8 cellular contexts compared by ENCODE assay signal in the genomic region with DNA sequence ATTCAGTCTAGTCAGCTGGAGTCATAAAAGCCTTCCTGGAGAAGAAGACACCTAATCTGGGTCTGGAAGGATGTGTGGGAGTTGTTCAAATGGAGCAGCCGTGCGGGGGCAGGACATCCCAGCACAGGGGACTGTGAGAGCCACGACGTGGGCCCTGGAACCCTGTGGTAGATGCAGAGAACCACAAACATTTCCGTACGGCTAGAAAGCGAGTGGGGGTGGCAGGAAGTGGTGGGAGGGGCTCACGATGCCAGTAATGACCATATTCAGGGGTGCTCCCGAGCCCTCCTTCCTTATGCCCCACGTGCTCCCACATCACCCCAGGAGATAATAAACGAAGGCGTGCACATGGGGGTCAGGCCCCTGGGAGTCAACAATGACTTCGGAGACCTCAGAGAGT. TPM values are rescaled to one million over a fixed set of nuclear protein-coding genes. Genes with fewer than 3 reads are reported as not detected.
DNase-seq lines count a peak whose midpoint lies in the region; ATAC-seq and TF ChIP-seq lines count a peak whose summit lies in the region.

No MANE protein-coding gene starts in this region.

- in situ Hi-C loops in GM13976 (cut with MboI; ENCODE audit: low sequenced_read_pairs, unreplicated experiment) = no loop called here

- no peaks in the 10 kb centered on the region for H3K27me3 Mint-ChIP-seq in activated naive CD4-positive, alpha-beta T cell treated with anti-CD3 and anti-CD28 coated beads for 36 hours (ENCODE audit: low read depth)
- no peaks in the 10 kb centered on the region for H3K27me3 Mint-ChIP-seq in natural killer cell treated with Interleukin-12 subunit alpha and Interleukin-12 subunit beta and Interleukin-15 and Interleukin-18, amount 100 ng/mL, for 72 hours

- DNase-seq in GM13976 (ENCODE audit: low spot score) (peak; percentile 52), MG63 (no peak), NCI-H128 (lab: John Stamatoyannopoulos, UW; ENCODE audit: unreplicated experiment) (no peak), SHP77 (lab: John Stamatoyannopoulos, UW) (no peak)
- peak; percentile 90 for DNase-seq in activated naive CD4-positive, alpha-beta T cell treated with anti-CD3 and anti-CD28 coated beads for 36 hours
- DNase-seq in natural killer cell treated with Interleukin-12 subunit alpha and Interleukin-12 subunit beta and Interleukin-15 and Interleukin-18, amount 100 ng/mL, for 72 hours (ENCODE audit: low spot score) = peak; percentile 72

- intact Hi-C loops in activated naive CD4-positive, alpha-beta T cell treated with anti-CD3 and anti-CD28 coated beads for 36 hours (cut with micrococcal nuclease) = loop anchor here (5.0 kb wide), 4 partner anchors 278 to 888 kb away; partner anchors contain the start of gene COPS8

- H3K36me3 Mint-ChIP-seq in activated naive CD4-positive, alpha-beta T cell treated with anti-CD3 and anti-CD28 coated beads for 36 hours (ENCODE audit: low read depth) = peaks cover 3% of the 10 kb centered on the region
- H3K36me3 Mint-ChIP-seq in natural killer cell treated with Interleukin-12 subunit alpha and Interleukin-12 subunit beta and Interleukin-15 and Interleukin-18, amount 100 ng/mL, for 72 hours = no peaks in the 10 kb centered on the region

- H3K27ac ChIP-seq in OCI-LY3 (ENCODE audit: low read length) = no peak overlapping the region
- H3K27ac ChIP-seq in subcutaneous abdominal adipose tissue (ENCODE audit: low read depth, low read length) = peak overlapping the region; percentile 35

- no peak overlapping the region for H3K4me3 ChIP-seq in OCI-LY3 (ENCODE audit: low read length)
- no peak overlapping the region for H3K4me3 ChIP-seq in subcutaneous abdominal adipose tissue (ENCODE audit: low read depth in 1 of 5, low read length in 5 of 5)
- no peak overlapping the region for H3K4me3 ChIP-seq in MG63

- H3K4me1 Mint-ChIP-seq in activated naive CD4-positive, alpha-beta T cell treated with anti-CD3 and anti-CD28 coated beads for 36 hours (ENCODE audit: low read depth) = peaks cover 85% of the 10 kb centered on the region
- peaks cover 31 to 47% of the 10 kb centered on the region in 2 donors for H3K4me1 Mint-ChIP-seq in natural killer cell treated with Interleukin-12 subunit alpha and Interleukin-12 subunit beta and Interleukin-15 and Interleukin-18, amount 100 ng/mL, for 72 hours (ENCODE audit: low read depth in 2 of 2)

- peaks cover 33% of the 10 kb centered on the region for H3K4me1 ChIP-seq in OCI-LY3 (ENCODE audit: low read length)
- H3K4me1 ChIP-seq in subcutaneous abdominal adipose tissue (ENCODE audit: control insufficient read depth in 5 of 5, insufficient read depth in 5 of 5, low read length in 5 of 5) = peaks cover 2 to 31% (median 23%) of the 10 kb centered on the region in 5 donors

- TF ChIP-seq CTCF in GM13976 (IDR thresholded peaks at IDR 0.05; ENCODE audit: borderline replicate concordance, control extremely low read depth, extremely low read depth, insufficient read depth, missing control alignments) (no peak), OCI-LY3 (IDR thresholded peaks at IDR 0.05; ENCODE audit: low read depth, low read length) (no peak)

- no peaks in the 10 kb centered on the region for H3K27me3 ChIP-seq in OCI-LY3 (ENCODE audit: low read depth, low read length)
- H3K27me3 ChIP-seq in subcutaneous abdominal adipose tissue (ENCODE audit: control insufficient read depth in 5 of 5, insufficient read depth in 4 of 5, low read length in 5 of 5) = peaks cover 2 to 24% (median 15%) of the 10 kb centered on the region in 5 donors
- no peaks in the 10 kb centered on the region for H3K27me3 ChIP-seq in MG63

- 0 out of 2 replicates have a peak overlapping the region, but pooled peaks have one; percentile 30 for H2AFZ ChIP-seq in OCI-LY3 (ENCODE audit: low read depth, low read length)

- H3K27ac Mint-ChIP-seq in activated naive CD4-positive, alpha-beta T cell treated with anti-CD3 and anti-CD28 coated beads for 36 hours = peak overlapping the region; percentile 61
- H3K27ac Mint-ChIP-seq in natural killer cell treated with Interleukin-12 subunit alpha and Interleukin-12 subunit beta and Interleukin-15 and Interleukin-18, amount 100 ng/mL, for 72 hours = peak overlapping the region in 1 of 2 donors; percentile 28

- H3K4me3 Mint-ChIP-seq in activated naive CD4-positive, alpha-beta T cell treated with anti-CD3 and anti-CD28 coated beads for 36 hours = peak overlapping the region; percentile 7
- H3K4me3 Mint-ChIP-seq in natural killer cell treated with Interleukin-12 subunit alpha and Interleukin-12 subunit beta and Interleukin-15 and Interleukin-18, amount 100 ng/mL, for 72 hours = peak overlapping the region; percentile 47

- no peaks in the 10 kb centered on the region for H3K79me2 ChIP-seq in OCI-LY3 (ENCODE audit: low read length)

- no peaks in the 10 kb centered on the region for H3K9me3 ChIP-seq in OCI-LY3 (ENCODE audit: insufficient read depth, low read length)
- peaks cover 0 to 3% (median 0%) of the 10 kb centered on the region in 5 donors for H3K9me3 ChIP-seq in subcutaneous abdominal adipose tissue (ENCODE audit: control insufficient read depth in 5 of 5, low read length in 5 of 5)
- no peaks in the 10 kb centered on the region for H3K9me3 ChIP-seq in MG63

- peak; percentile 76 to 82 for ATAC-seq in natural killer cell treated with Interleukin-12 subunit alpha and Interleukin-12 subunit beta and Interleukin-15 and Interleukin-18, amount 100 ng/mL, for 72 hours

- peak overlapping the region; percentile 43 for H3K4me2 ChIP-seq in OCI-LY3 (ENCODE audit: low read length)

- no peaks in the 10 kb centered on the region for H4K20me1 ChIP-seq in OCI-LY3 (ENCODE audit: insufficient read depth, low read length)

- H3K9ac ChIP-seq in OCI-LY3 (ENCODE audit: low read length) = no peak overlapping the region
- H3K9ac ChIP-seq in subcutaneous abdominal adipose tissue (ENCODE audit: low read length in 5 of 5) = no peak overlapping the region

- H3K9me3 Mint-ChIP-seq in activated naive CD4-positive, alpha-beta T cell treated with anti-CD3 and anti-CD28 coated beads for 36 hours = peaks cover 4% of the 10 kb centered on the region
- no peaks in the 10 kb centered on the region for H3K9me3 Mint-ChIP-seq in natural killer cell treated with Interleukin-12 subunit alpha and Interleukin-12 subunit beta and Interleukin-15 and Interleukin-18, amount 100 ng/mL, for 72 hours

- H3K36me3 ChIP-seq in OCI-LY3 (replicated peaks; ENCODE audit: low read depth, low read length) (no peaks in the 10 kb centered on the region), subcutaneous abdominal adipose tissue (ENCODE audit: control insufficient read depth in 5 of 5, insufficient read depth in 5 of 5, low read length in 5 of 5) (no peaks in the 10 kb centered on the region), MG63 (no peaks in the 10 kb centered on the region)

- CTCF ChIA-PET in activated naive CD4-positive, alpha-beta T cell treated with anti-CD3 and anti-CD28 coated beads for 36 hours (lab: Charles Lee) = interaction anchor here (0.7 to 3.9 kb wide), 6 partner anchors 10 to 925 kb away, joined by 3 to 18 read pairs (median 4); no protein-coding TSS in a partner anchor

RNA-seq across cellular contexts. Expression of gene COL6A3, which starts 21.0 kb away (rescaled TPM):
- total RNA-seq in activated naive CD4-positive, alpha-beta T cell treated with anti-CD3 and anti-CD28 coated beads for 36 hours = 1 to 10 TPM; 2.5 to 3.0 TPM
- total RNA-seq in natural killer cell treated with Interleukin-12 subunit alpha and Interleukin-12 subunit beta and Interleukin-15 and Interleukin-18, amount 100 ng/mL, for 72 hours = under 1 TPM in 1 of 2 donors, not detected in 1; 0.11 TPM
- total RNA-seq in MG63 (2014; rRNA removed; shearing (Covaris generic); ENCODE audit: low replicate concordance) = 465 and 564 TPM in 2 replicates

RNA-seq across cellular contexts. Expression of gene MLPH, which starts 52.1 kb away (rescaled TPM):
- total RNA-seq in activated naive CD4-positive, alpha-beta T cell treated with anti-CD3 and anti-CD28 coated beads for 36 hours = not detected
- not detected for total RNA-seq in natural killer cell treated with Interleukin-12 subunit alpha and Interleukin-12 subunit beta and Interleukin-15 and Interleukin-18, amount 100 ng/mL, for 72 hours
- total RNA-seq in MG63 (2014; rRNA removed; shearing (Covaris generic); ENCODE audit: low replicate concordance) = 0.59 TPM in 1 of 2 replicates, not detected in the other

Comparison
In these comparisons a context has a peak if more than half of its experiments do, and no peak if none do; other contexts are left out.
1. DNase-seq: peak in GM13976 (single experiment), activated naive CD4-positive, alpha-beta T cell treated with anti-CD3 and anti-CD28 coated beads for 36 hours (single experiment) and natural killer cell treated with Interleukin-12 subunit alpha and Interleukin-12 subunit beta and Interleukin-15 and Interleukin-18, amount 100 ng/mL, for 72 hours (single experiment); none in MG63 (single experiment), NCI-H128 (single experiment) and SHP77 (0 of 2).
2. RNA of gene COL6A3, which starts 21.0 kb away (total RNA-seq): 465 to 564 TPM in MG63; 2.5 to 3.0 TPM in activated naive CD4-positive, alpha-beta T cell treated with anti-CD3 and anti-CD28 coated beads for 36 hours and 0.11 TPM in natural killer cell treated with Interleukin-12 subunit alpha and Interleukin-12 subunit beta and Interleukin-15 and Interleukin-18, amount 100 ng/mL, for 72 hours; every median in the first group is over 100 times any median in the second.